Comparison of ENCODE assay signal across 16 cellular contexts in genomic region chr22:17984114-17984513, GRCh38. TPM values are rescaled to one million over a fixed set of nuclear protein-coding genes. Genes with fewer than 3 reads are reported as not detected.
DNase-seq lines count a peak whose midpoint lies in the region; ATAC-seq lines count a peak whose summit lies in the region.
"Had no signal": no experiment of that assay in that cellular context is flagged by ENCODE, and none has a peak within 500 bp of the region (broad histone marks: within the 10 kb centered on the region; RNA-seq: fewer than 3 reads in every experiment).

No MANE protein-coding gene starts in this region.

- peaks cover 3 to 7% of the 10 kb centered on the region in 2 experiments for H3K4me1 ChIP-seq in trophoblast cell (ENCODE audit: control insufficient read depth in 1 of 2, insufficient read depth in 2 of 2, low read length in 2 of 2)

- H2BK5ac ChIP-seq in trophoblast cell (ENCODE audit: low read depth, low read length, poor library complexity) = no peak overlapping the region

- no peak for ATAC-seq in activated CD8-positive, alpha-beta memory T cell treated with anti-CD3 and anti-CD28 coated beads, Interleukin-2, amount 10 ng/mL, durations not matched to agents 7 days and 5 days
- no peak for ATAC-seq in GM18867 (IDR thresholded peaks at IDR 0.05; ENCODE audit: unreplicated experiment)

- no peaks in the 10 kb centered on the region for H3K9me3 ChIP-seq in trophoblast cell (ENCODE audit: insufficient read depth, low read depth, low read length)
- H3K9me3 ChIP-seq: neutrophil, right atrium auricular region had no signal

- H2BK120ac ChIP-seq in trophoblast cell (ENCODE audit: insufficient read depth, low read length, poor library complexity) = no peak overlapping the region

- H2BK12ac ChIP-seq in trophoblast cell (ENCODE audit: low read length) = no peak overlapping the region

- no peak overlapping the region for H2AK5ac ChIP-seq in trophoblast cell (ENCODE audit: low read length)

- no peak overlapping the region for H3K23ac ChIP-seq in trophoblast cell (ENCODE audit: low read length)

- peaks cover 2% of the 10 kb centered on the region for H3K79me2 ChIP-seq in trophoblast cell (ENCODE audit: control insufficient read depth, insufficient read depth, low read length, poor library complexity)

- no peak for DNase-seq in activated CD8-positive, alpha-beta memory T cell treated with anti-CD3 and anti-CD28 coated beads, Interleukin-2, amount 10 ng/mL, durations not matched to agents 7 days and 5 days
- no peak for DNase-seq in activated CD8-positive, alpha-beta memory T cell treated with anti-CD3 and anti-CD28 coated beads, Interleukin-2, amount 50 U/mL, for 48 hours
- DNase-seq in HT1080 (ENCODE audit: low read depth) = peak; percentile 39
- peak; percentile 34 to 59 for DNase-seq in trophoblast cell
- no peak for DNase-seq in cerebellar cortex (ENCODE audit: low spot score)
- no peak for DNase-seq in NCI-H748 (lab: John Stamatoyannopoulos, UW; ENCODE audit: unreplicated experiment)
- DNase-seq: ACHN, endodermal cell, hypothalamus, NCI-H2029 treated with DMSO at 0.1 percent for 48 hours, NCI-H748 treated with DMSO at 0.1 percent for 48 hours had no signal

- H3K27ac ChIP-seq in trophoblast cell (ENCODE audit: low read depth, low read length) = no peak overlapping the region
- H3K27ac ChIP-seq: neutrophil, right atrium auricular region had no signal

- H3K4me3 ChIP-seq in trophoblast cell (ENCODE audit: low read depth, low read length) = no peak overlapping the region
- H3K4me3 ChIP-seq: right atrium auricular region had no signal

- CTCF ChIA-PET in activated CD8-positive, alpha-beta memory T cell treated with anti-CD3 and anti-CD28 coated beads, Interleukin-2, amount 10 ng/mL, durations not matched to agents 7 days and 5 days (lab: Charles Lee) = no interaction called here

- WGBS in trophoblast cell (ENCODE audit: extremely low coverage, insufficient coverage, insufficient read length) = no CpG with 5 or more reads among the region's 8 CpGs

- H3K4me3 Mint-ChIP-seq in activated CD8-positive, alpha-beta memory T cell treated with anti-CD3 and anti-CD28 coated beads, Interleukin-2, amount 10 ng/mL, durations not matched to agents 7 days and 5 days = no peak overlapping the region
- no peak overlapping the region for H3K4me3 Mint-ChIP-seq in activated naive CD8-positive, alpha-beta T cell
- H3K4me3 Mint-ChIP-seq: endodermal cell, mesothelial cell of epicardium had no signal

- H4K12ac ChIP-seq in trophoblast cell (ENCODE audit: low read depth, low read length) = no peak overlapping the region

- peaks cover 0 to 2% of the 10 kb centered on the region in 2 experiments for H3K36me3 ChIP-seq in trophoblast cell (ENCODE audit: control insufficient read depth in 1 of 2, insufficient read depth in 2 of 2, low read length in 2 of 2)
- H3K36me3 ChIP-seq: neutrophil, right atrium auricular region had no signal

- H3K27me3 ChIP-seq in trophoblast cell (ENCODE audit: insufficient read depth, low read length) = no peaks in the 10 kb centered on the region
- H3K27me3 ChIP-seq: neutrophil, right atrium auricular region had no signal

- no peaks in the 10 kb centered on the region for H3K36me3 Mint-ChIP-seq in activated CD8-positive, alpha-beta memory T cell treated with anti-CD3 and anti-CD28 coated beads, Interleukin-2, amount 10 ng/mL, durations not matched to agents 7 days and 5 days
- H3K36me3 Mint-ChIP-seq in activated naive CD8-positive, alpha-beta T cell = no peaks in the 10 kb centered on the region
- H3K36me3 Mint-ChIP-seq: mesothelial cell of epicardium had no signal

- no peak overlapping the region for H4K91ac ChIP-seq in trophoblast cell (ENCODE audit: low read depth, low read length)

- no peak overlapping the region for H2AFZ ChIP-seq in trophoblast cell (ENCODE audit: insufficient read depth, low read length, poor library complexity)

- H4K8ac ChIP-seq in trophoblast cell (ENCODE audit: low read depth, low read length) = no peak overlapping the region

- H3K79me1 ChIP-seq in trophoblast cell (ENCODE audit: low read length) = no peaks in the 10 kb centered on the region

- no peak overlapping the region for H3K4me2 ChIP-seq in trophoblast cell (ENCODE audit: low read length)

- no peak overlapping the region for H3K9ac ChIP-seq in trophoblast cell (ENCODE audit: low read length)

- no peaks in the 10 kb centered on the region for H3K27me3 Mint-ChIP-seq in activated CD8-positive, alpha-beta memory T cell treated with anti-CD3 and anti-CD28 coated beads, Interleukin-2, amount 10 ng/mL, durations not matched to agents 7 days and 5 days
- H3K27me3 Mint-ChIP-seq in activated naive CD8-positive, alpha-beta T cell = no peaks in the 10 kb centered on the region

- peak overlapping the region; percentile 20 for H3K27ac Mint-ChIP-seq in activated CD8-positive, alpha-beta memory T cell treated with anti-CD3 and anti-CD28 coated beads, Interleukin-2, amount 10 ng/mL, durations not matched to agents 7 days and 5 days
- peak overlapping the region; percentile 46 for H3K27ac Mint-ChIP-seq in activated naive CD8-positive, alpha-beta T cell
- H3K27ac Mint-ChIP-seq: endodermal cell, mesothelial cell of epicardium had no signal

- H3K18ac ChIP-seq in trophoblast cell (ENCODE audit: low read length) = no peak overlapping the region

- peaks cover 39% of the 10 kb centered on the region for H3K4me1 Mint-ChIP-seq in activated CD8-positive, alpha-beta memory T cell treated with anti-CD3 and anti-CD28 coated beads, Interleukin-2, amount 10 ng/mL, durations not matched to agents 7 days and 5 days
- peaks cover 45% of the 10 kb centered on the region for H3K4me1 Mint-ChIP-seq in activated naive CD8-positive, alpha-beta T cell (ENCODE audit: low read depth)

- H3K14ac ChIP-seq in trophoblast cell (ENCODE audit: low read length) = no peak overlapping the region

- H3K9me3 Mint-ChIP-seq in activated CD8-positive, alpha-beta memory T cell treated with anti-CD3 and anti-CD28 coated beads, Interleukin-2, amount 10 ng/mL, durations not matched to agents 7 days and 5 days (ENCODE audit: low read depth) = no peaks in the 10 kb centered on the region
- no peaks in the 10 kb centered on the region for H3K9me3 Mint-ChIP-seq in activated naive CD8-positive, alpha-beta T cell (ENCODE audit: low read depth)
- H3K9me3 Mint-ChIP-seq: endodermal cell, mesothelial cell of epicardium had no signal

- peak overlapping the region; percentile 46 for H3K4ac ChIP-seq in trophoblast cell (ENCODE audit: low read depth, low read length)

RNA-seq across cellular contexts. Expression of gene MICAL3, which starts 40.2 kb away (rescaled TPM):
- total RNA-seq in activated CD8-positive, alpha-beta memory T cell treated with anti-CD3 and anti-CD28 coated beads, Interleukin-2, amount 10 ng/mL, durations not matched to agents 7 days and 5 days = 10 to 100 TPM; 38.8 to 41.7 TPM
- 15.3 and 29.2 TPM in 2 replicates for total RNA-seq in HT1080 (2014; rRNA removed; shearing (Covaris generic))
- 12.5 and 18.1 TPM in 2 replicates for polyA plus RNA-seq in HT1080 (2015; cell fraction: cytosol; rRNA removed)
- polyA plus RNA-seq in HT1080 (2015; cell fraction: nucleus; rRNA removed) = 72.7 and 93.2 TPM in 2 replicates
- polyA plus RNA-seq in trophoblast cell (2013) = 18.1 and 20.6 TPM in 2 replicates

Comparison
In these comparisons a context has a peak if more than half of its experiments do, and no peak if none do; other contexts are left out.
1. DNase-seq: peak in HT1080 (single experiment) and trophoblast cell (2 of 2); none in activated CD8-positive, alpha-beta memory T cell treated with anti-CD3 and anti-CD28 coated beads, Interleukin-2, amount 10 ng/mL, durations not matched to agents 7 days and 5 days (single experiment), activated CD8-positive, alpha-beta memory T cell treated with anti-CD3 and anti-CD28 coated beads, Interleukin-2, amount 50 U/mL, for 48 hours (single experiment), cerebellar cortex (single experiment) and NCI-H748 (single experiment).